In genomic region chr9:23663536-23663935, GRCh38 we compare ENCODE assay signal across 18 cellular contexts.
DNase-seq lines count a peak whose midpoint lies in the region; ATAC-seq and TF ChIP-seq lines count a peak whose summit lies in the region.
"Had no signal": no experiment of that assay in that cellular context is flagged by ENCODE, and none has a peak within 500 bp of the region (broad histone marks: within the 10 kb centered on the region; RNA-seq: fewer than 3 reads in every experiment).

No MANE protein-coding gene starts in this region.

- ATAC-seq in foreskin keratinocyte (peak; percentile 87), gastrocnemius medialis (no peak), HG03095 (IDR thresholded peaks at IDR 0.05; ENCODE audit: unreplicated experiment) (no peak)
- ATAC-seq: GM23338, HepG2 had no signal

- no peaks in the 10 kb centered on the region for H3K9me3 ChIP-seq in gastrocnemius medialis

- H3K27ac Mint-ChIP-seq in activated T-cell treated with anti-CD3 and anti-CD28 coated beads, Interleukin-2, amount 50 U/mL, for 24 hours: no peak overlapping the region
- H3K27ac Mint-ChIP-seq: B cell; CD4-positive, alpha-beta memory T cell; GM23338 had no signal

- no peaks in the 10 kb centered on the region for H3K27me3 Mint-ChIP-seq in activated T-cell treated with anti-CD3 and anti-CD28 coated beads, Interleukin-2, amount 50 U/mL, for 24 hours
- H3K27me3 Mint-ChIP-seq: B cell; CD4-positive, alpha-beta memory T cell had no signal

- H3K27me3 ChIP-seq in foreskin keratinocyte (no peaks in the 10 kb centered on the region), gastrocnemius medialis (no peaks in the 10 kb centered on the region)

- H3K27ac ChIP-seq in VCaP: peak overlapping the region; percentile 84
- H3K27ac ChIP-seq in foreskin keratinocyte: peak overlapping the region; percentile 27
- no peak overlapping the region for H3K27ac ChIP-seq in gastrocnemius medialis
- H3K27ac ChIP-seq: KMS-11 had no signal

- no peaks in the 10 kb centered on the region for H3K36me3 Mint-ChIP-seq in activated T-cell treated with anti-CD3 and anti-CD28 coated beads, Interleukin-2, amount 50 U/mL, for 24 hours (ENCODE audit: low read depth)
- H3K36me3 Mint-ChIP-seq: CD4-positive, alpha-beta memory T cell had no signal

- H3K9me3 Mint-ChIP-seq in activated T-cell treated with anti-CD3 and anti-CD28 coated beads, Interleukin-2, amount 50 U/mL, for 24 hours: peaks cover 15% of the 10 kb centered on the region
- H3K9me3 Mint-ChIP-seq: GM23338 had no signal

- H3K4me1 Mint-ChIP-seq in activated T-cell treated with anti-CD3 and anti-CD28 coated beads, Interleukin-2, amount 50 U/mL, for 24 hours (ENCODE audit: low read depth): no peaks in the 10 kb centered on the region
- H3K4me1 Mint-ChIP-seq: B cell; CD4-positive, alpha-beta memory T cell had no signal

- no peak for TF ChIP-seq POLR2A in gastrocnemius medialis (IDR thresholded peaks at IDR 0.05)

- H3K4me3 Mint-ChIP-seq in activated T-cell treated with anti-CD3 and anti-CD28 coated beads, Interleukin-2, amount 50 U/mL, for 24 hours: no peak overlapping the region
- H3K4me3 Mint-ChIP-seq: B cell; CD4-positive, alpha-beta memory T cell; GM23338 had no signal

- intact Hi-C loops in gastrocnemius medialis (cut with DNase I; ENCODE audit: low total_unique reads): no loop called here

- DNase-seq in LNCaP clone FGC (ENCODE audit: low read depth): peak; percentile 74
- DNase-seq in foreskin keratinocyte: peak in 1 of 2 donors; percentile 65
- peak; percentile 5 for DNase-seq in stromal cell of bone marrow (ENCODE audit: low read depth)
- DNase-seq in gastrocnemius medialis: no peak
- DNase-seq in activated T-cell treated with anti-CD3 and anti-CD28 coated beads, Interleukin-2, amount 50 U/mL, for 24 hours: no peak
- DNase-seq: CD4-positive, alpha-beta memory T cell; DND-41; GDM1; NCI-H1436; NCI-H2081; NCI-H524; SIG-M5 had no signal

- in situ Hi-C loops in gastrocnemius medialis (cut with MboI; ENCODE audit: low sequenced_read_pairs in 4 of 4): no loop called here

- H3K4me1 ChIP-seq in foreskin keratinocyte (peaks cover 22% of the 10 kb centered on the region), gastrocnemius medialis (no peaks in the 10 kb centered on the region)

- H3K36me3 ChIP-seq in gastrocnemius medialis: no peaks in the 10 kb centered on the region

- H3K4me3 ChIP-seq in LNCaP clone FGC (ENCODE audit: low read depth, low read length): no peak overlapping the region
- H3K4me3 ChIP-seq in gastrocnemius medialis: no peak overlapping the region
- H3K4me3 ChIP-seq: GM23338 had no signal

- TF ChIP-seq CTCF in LNCaP clone FGC (IDR thresholded peaks at IDR 0.05; ENCODE audit: control insufficient read depth, extremely low read depth, insufficient read depth): no peak
- TF ChIP-seq CTCF in VCaP (conservative IDR thresholded peaks at IDR 0.05): no peak
- TF ChIP-seq CTCF in foreskin keratinocyte (conservative IDR thresholded peaks at IDR 0.05): no peak
- TF ChIP-seq CTCF in gastrocnemius medialis (IDR thresholded peaks at IDR 0.05 in 4 of 5, conservative IDR thresholded peaks at IDR 0.05 in 1 of 5): no peak

Comparison
In these comparisons a context has a peak if more than half of its experiments do, and no peak if none do; other contexts are left out.
1. DNase-seq: peak in LNCaP clone FGC (single experiment) and stromal cell of bone marrow (single experiment); none in gastrocnemius medialis (0 of 2) and activated T-cell treated with anti-CD3 and anti-CD28 coated beads, Interleukin-2, amount 50 U/mL, for 24 hours (single experiment).
2. H3K27ac ChIP-seq: peak in VCaP (single experiment) and foreskin keratinocyte (single experiment); none in gastrocnemius medialis (0 of 4).